22 cellular contexts compared by ENCODE assay signal in genomic region chr12:109705291-109705690, GRCh38. TPM values are rescaled to one million over a fixed set of nuclear protein-coding genes. Genes with fewer than 3 reads are reported as not detected.
"Had no signal": no experiment of that assay in that cellular context is flagged by ENCODE, and none has a peak within 500 bp of the region (broad histone marks: within the 10 kb centered on the region; RNA-seq: fewer than 3 reads in every experiment).

No MANE protein-coding gene starts in this region.

- ATAC-seq: gastrocnemius medialis, heart right ventricle, left cardiac atrium, left lung, left ventricle myocardium superior, lower lobe of right lung, mucosa of descending colon had no signal

- H3K27ac ChIP-seq: coronary artery, dorsolateral prefrontal cortex, esophagus muscularis mucosa, gastrocnemius medialis, heart right ventricle, left lung, lower lobe of right lung had no signal

- H3K4me3 ChIP-seq: coronary artery, dorsolateral prefrontal cortex, esophagus muscularis mucosa, gastrocnemius medialis, heart right ventricle, left lung, lower lobe of right lung, mucosa of descending colon had no signal

- DNase-seq: dermis blood vessel endothelial cell; dorsolateral prefrontal cortex; effector CD4-positive, alpha-beta T cell; effector memory CD4-positive, alpha-beta T cell; foreskin melanocyte; gastrocnemius medialis; glutamatergic neuron; head of caudate nucleus; heart right ventricle; hippocampal formation; immature natural killer cell; islet precursor cell; left cardiac atrium; left lung; left ventricle myocardium superior; lower lobe of right lung; mesenchymal stem cell; mucosa of descending colon; naive B cell had no signal

- H3K36me3 ChIP-seq: esophagus muscularis mucosa, gastrocnemius medialis, heart right ventricle, left lung, lower lobe of right lung had no signal

- H3K4me1 ChIP-seq: esophagus muscularis mucosa, gastrocnemius medialis, heart right ventricle, left lung, lower lobe of right lung had no signal

- H3K9me3 ChIP-seq: esophagus muscularis mucosa, gastrocnemius medialis, heart right ventricle, left lung, lower lobe of right lung, mucosa of descending colon had no signal

RNA-seq across cellular contexts. Expression of gene FAM222A, which starts 8.3 kb away (rescaled TPM):
- total RNA-seq: fibroblast of lung had no signal
